In the genomic region with DNA sequence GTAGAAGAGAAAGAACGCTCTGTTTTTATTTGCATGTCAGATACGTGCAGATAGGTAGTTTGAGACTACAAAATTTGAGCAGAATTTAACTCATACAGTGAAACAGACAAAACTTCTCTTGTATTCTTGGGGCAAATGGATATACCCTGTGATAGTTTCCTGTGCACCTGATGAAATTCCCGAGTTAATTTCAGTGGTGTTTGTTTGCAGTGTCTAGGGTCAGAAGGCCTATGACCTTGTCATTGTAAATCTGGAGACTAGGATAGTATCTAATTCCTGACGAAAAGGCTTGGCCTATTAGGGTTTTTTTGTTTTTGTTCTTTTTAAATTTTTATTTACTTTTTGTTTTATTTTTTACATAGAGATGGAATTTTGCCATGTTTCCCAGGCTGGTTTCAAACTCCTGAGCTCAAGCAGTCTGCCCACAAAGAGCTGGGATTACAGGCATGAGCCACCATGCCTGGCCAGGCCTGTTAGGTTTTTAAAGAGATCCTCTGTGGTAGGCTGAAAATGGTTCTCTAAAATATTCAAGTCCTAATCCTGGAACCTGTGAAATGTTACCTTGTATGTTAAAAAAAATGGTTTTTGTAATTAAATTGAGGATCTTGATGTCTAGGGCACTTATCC, we compare ENCODE assay signal across 1 cellular context.
TF ChIP-seq lines count a peak whose summit lies in the region.

No MANE protein-coding gene starts in this region.

TF ChIP-seq in HepG2, 621 proteins besides CTCF, POLR2A, EP300 and RAD21 (continued from another document and continues in another):
- TF ChIP-seq, protein P1, sequence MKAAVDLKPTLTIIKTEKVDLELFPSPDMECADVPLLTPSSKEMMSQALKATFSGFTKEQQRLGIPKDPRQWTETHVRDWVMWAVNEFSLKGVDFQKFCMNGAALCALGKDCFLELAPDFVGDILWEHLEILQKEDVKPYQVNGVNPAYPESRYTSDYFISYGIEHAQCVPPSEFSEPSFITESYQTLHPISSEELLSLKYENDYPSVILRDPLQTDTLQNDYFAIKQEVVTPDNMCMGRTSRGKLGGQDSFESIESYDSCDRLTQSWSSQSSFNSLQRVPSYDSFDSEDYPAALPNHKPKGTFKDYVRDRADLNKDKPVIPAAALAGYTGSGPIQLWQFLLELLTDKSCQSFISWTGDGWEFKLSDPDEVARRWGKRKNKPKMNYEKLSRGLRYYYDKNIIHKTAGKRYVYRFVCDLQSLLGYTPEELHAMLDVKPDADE (CRISPR knock-in tag; IDR thresholded peaks at IDR 0.05) = no peak
- TF ChIP-seq ZNF34 (CRISPR knock-in tag; IDR thresholded peaks at IDR 0.05; ENCODE audit: borderline replicate concordance) (no peak), ZNF33B (CRISPR knock-in tag; IDR thresholded peaks at IDR 0.05) (no peak), ZSCAN20 (CRISPR knock-in tag; IDR thresholded peaks at IDR 0.05; ENCODE audit: borderline replicate concordance) (0 out of 2 replicates have a peak, but pooled peaks have one; percentile 29), CENPT (CRISPR knock-in tag; IDR thresholded peaks at IDR 0.05; ENCODE audit: low read depth) (no peak), TARDBP (CRISPR knock-in tag; IDR thresholded peaks at IDR 0.05) (no peak), ELF4 (CRISPR knock-in tag; IDR thresholded peaks at IDR 0.05; ENCODE audit: borderline replicate concordance) (no peak), ZNF24 (IDR thresholded peaks at IDR 0.05) (no peak), NR2C2 (CRISPR knock-in tag; IDR thresholded peaks at IDR 0.05; ENCODE audit: borderline replicate concordance) (peak; percentile 54; the same call in 1 of the 2 replicates), FOSL2 (CRISPR knock-in tag; IDR thresholded peaks at IDR 0.05) (0 out of 2 replicates have a peak, but pooled peaks have one; percentile 12), ZNF839 (CRISPR knock-in tag; IDR thresholded peaks at IDR 0.05; ENCODE audit: borderline replicate concordance) (no peak), KDM1A (CRISPR knock-in tag; IDR thresholded peaks at IDR 0.05) (no peak), TMF1 (CRISPR knock-in tag; IDR thresholded peaks at IDR 0.05; ENCODE audit: low read depth) (no peak), ZNF543 (CRISPR knock-in tag; IDR thresholded peaks at IDR 0.05) (no peak), HMGA1 (CRISPR knock-in tag; conservative IDR thresholded peaks at IDR 0.05) (no peak), NCOA2 (CRISPR knock-in tag; IDR thresholded peaks at IDR 0.05) (peak; percentile 64), ZNF253 (CRISPR knock-in tag; IDR thresholded peaks at IDR 0.05; ENCODE audit: borderline replicate concordance) (no peak), ZKSCAN8 (CRISPR knock-in tag; IDR thresholded peaks at IDR 0.05; ENCODE audit: borderline replicate concordance) (no peak), NFE2L2 (IDR thresholded peaks at IDR 0.05; ENCODE audit: low read length) (no peak), ZNF567 (CRISPR knock-in tag; IDR thresholded peaks at IDR 0.05; ENCODE audit: borderline replicate concordance) (no peak), ZSCAN25 (CRISPR knock-in tag; IDR thresholded peaks at IDR 0.05) (no peak), ZNF124 (CRISPR knock-in tag; IDR thresholded peaks at IDR 0.05) (no peak), SMAD9 (CRISPR knock-in tag; IDR thresholded peaks at IDR 0.05) (no peak), FOSL1 (CRISPR knock-in tag; IDR thresholded peaks at IDR 0.05; ENCODE audit: borderline replicate concordance) (no peak), IKZF4 (CRISPR knock-in tag; IDR thresholded peaks at IDR 0.05; ENCODE audit: borderline replicate concordance, low read depth, not compliant biosample characterization) (no peak), PITX1 (CRISPR knock-in tag; IDR thresholded peaks at IDR 0.05) (no peak), SNRNP70 (IDR thresholded peaks at IDR 0.05; ENCODE audit: low read depth, low read length) (no peak), MTF1 (CRISPR knock-in tag; IDR thresholded peaks at IDR 0.05) (no peak), NKX3-1 (CRISPR knock-in tag; IDR thresholded peaks at IDR 0.05) (no peak), THAP11 (CRISPR knock-in tag; IDR thresholded peaks at IDR 0.05) (peak; percentile 51; the same call in 1 of the 2 replicates), RFX3 (CRISPR knock-in tag; IDR thresholded peaks at IDR 0.05) (no peak), FOXM1 (CRISPR knock-in tag; IDR thresholded peaks at IDR 0.05) (no peak), WIZ (CRISPR knock-in tag; IDR thresholded peaks at IDR 0.05) (no peak)
- TF ChIP-seq, protein P2, sequence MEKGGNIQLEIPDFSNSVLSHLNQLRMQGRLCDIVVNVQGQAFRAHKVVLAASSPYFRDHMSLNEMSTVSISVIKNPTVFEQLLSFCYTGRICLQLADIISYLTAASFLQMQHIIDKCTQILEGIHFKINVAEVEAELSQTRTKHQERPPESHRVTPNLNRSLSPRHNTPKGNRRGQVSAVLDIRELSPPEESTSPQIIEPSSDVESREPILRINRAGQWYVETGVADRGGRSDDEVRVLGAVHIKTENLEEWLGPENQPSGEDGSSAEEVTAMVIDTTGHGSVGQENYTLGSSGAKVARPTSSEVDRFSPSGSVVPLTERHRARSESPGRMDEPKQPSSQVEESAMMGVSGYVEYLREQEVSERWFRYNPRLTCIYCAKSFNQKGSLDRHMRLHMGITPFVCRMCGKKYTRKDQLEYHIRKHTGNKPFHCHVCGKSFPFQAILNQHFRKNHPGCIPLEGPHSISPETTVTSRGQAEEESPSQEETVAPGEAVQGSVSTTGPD (CRISPR knock-in tag; IDR thresholded peaks at IDR 0.05) = no peak
- TF ChIP-seq, protein P3, sequence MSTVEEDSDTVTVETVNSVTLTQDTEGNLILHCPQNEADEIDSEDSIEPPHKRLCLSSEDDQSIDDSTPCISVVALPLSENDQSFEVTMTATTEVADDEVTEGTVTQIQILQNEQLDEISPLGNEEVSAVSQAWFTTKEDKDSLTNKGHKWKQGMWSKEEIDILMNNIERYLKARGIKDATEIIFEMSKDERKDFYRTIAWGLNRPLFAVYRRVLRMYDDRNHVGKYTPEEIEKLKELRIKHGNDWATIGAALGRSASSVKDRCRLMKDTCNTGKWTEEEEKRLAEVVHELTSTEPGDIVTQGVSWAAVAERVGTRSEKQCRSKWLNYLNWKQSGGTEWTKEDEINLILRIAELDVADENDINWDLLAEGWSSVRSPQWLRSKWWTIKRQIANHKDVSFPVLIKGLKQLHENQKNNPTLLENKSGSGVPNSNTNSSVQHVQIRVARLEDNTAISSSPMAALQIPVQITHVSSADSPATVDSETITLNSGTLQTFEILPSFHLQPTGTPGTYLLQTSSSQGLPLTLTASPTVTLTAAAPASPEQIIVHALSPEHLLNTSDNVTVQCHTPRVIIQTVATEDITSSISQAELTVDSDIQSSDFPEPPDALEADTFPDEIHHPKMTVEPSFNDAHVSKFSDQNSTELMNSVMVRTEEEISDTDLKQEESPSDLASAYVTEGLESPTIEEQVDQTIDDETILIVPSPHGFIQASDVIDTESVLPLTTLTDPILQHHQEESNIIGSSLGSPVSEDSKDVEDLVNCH (CRISPR knock-in tag; IDR thresholded peaks at IDR 0.05) = no peak
- TF ChIP-seq, protein P4, sequence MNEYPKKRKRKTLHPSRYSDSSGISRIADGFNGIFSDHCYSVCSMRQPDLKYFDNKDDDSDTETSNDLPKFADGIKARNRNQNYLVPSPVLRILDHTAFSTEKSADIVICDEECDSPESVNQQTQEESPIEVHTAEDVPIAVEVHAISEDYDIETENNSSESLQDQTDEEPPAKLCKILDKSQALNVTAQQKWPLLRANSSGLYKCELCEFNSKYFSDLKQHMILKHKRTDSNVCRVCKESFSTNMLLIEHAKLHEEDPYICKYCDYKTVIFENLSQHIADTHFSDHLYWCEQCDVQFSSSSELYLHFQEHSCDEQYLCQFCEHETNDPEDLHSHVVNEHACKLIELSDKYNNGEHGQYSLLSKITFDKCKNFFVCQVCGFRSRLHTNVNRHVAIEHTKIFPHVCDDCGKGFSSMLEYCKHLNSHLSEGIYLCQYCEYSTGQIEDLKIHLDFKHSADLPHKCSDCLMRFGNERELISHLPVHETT (CRISPR knock-in tag; conservative IDR thresholded peaks at IDR 0.05) = no peak
- TF ChIP-seq, protein P5, sequence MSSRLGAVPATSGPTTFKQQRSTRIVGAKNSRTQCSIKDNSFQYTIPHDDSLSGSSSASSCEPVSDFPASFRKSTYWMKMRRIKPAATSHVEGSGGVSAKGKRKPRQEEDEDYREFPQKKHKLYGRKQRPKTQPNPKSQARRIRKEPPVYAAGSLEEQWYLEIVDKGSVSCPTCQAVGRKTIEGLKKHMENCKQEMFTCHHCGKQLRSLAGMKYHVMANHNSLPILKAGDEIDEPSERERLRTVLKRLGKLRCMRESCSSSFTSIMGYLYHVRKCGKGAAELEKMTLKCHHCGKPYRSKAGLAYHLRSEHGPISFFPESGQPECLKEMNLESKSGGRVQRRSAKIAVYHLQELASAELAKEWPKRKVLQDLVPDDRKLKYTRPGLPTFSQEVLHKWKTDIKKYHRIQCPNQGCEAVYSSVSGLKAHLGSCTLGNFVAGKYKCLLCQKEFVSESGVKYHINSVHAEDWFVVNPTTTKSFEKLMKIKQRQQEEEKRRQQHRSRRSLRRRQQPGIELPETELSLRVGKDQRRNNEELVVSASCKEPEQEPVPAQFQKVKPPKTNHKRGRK (CRISPR knock-in tag; IDR thresholded peaks at IDR 0.05) = no peak
- TF ChIP-seq, protein P6, sequence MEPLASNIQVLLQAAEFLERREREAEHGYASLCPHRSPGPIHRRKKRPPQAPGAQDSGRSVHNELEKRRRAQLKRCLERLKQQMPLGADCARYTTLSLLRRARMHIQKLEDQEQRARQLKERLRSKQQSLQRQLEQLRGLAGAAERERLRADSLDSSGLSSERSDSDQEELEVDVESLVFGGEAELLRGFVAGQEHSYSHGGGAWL (CRISPR knock-in tag; IDR thresholded peaks at IDR 0.05) = no peak
- TF ChIP-seq, protein P7, sequence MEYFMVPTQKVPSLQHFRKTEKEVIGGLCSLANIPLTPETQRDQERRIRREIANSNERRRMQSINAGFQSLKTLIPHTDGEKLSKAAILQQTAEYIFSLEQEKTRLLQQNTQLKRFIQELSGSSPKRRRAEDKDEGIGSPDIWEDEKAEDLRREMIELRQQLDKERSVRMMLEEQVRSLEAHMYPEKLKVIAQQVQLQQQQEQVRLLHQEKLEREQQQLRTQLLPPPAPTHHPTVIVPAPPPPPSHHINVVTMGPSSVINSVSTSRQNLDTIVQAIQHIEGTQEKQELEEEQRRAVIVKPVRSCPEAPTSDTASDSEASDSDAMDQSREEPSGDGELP (IDR thresholded peaks at IDR 0.05; ENCODE audit: borderline replicate concordance, low read depth) = no peak
- TF ChIP-seq, protein P8, sequence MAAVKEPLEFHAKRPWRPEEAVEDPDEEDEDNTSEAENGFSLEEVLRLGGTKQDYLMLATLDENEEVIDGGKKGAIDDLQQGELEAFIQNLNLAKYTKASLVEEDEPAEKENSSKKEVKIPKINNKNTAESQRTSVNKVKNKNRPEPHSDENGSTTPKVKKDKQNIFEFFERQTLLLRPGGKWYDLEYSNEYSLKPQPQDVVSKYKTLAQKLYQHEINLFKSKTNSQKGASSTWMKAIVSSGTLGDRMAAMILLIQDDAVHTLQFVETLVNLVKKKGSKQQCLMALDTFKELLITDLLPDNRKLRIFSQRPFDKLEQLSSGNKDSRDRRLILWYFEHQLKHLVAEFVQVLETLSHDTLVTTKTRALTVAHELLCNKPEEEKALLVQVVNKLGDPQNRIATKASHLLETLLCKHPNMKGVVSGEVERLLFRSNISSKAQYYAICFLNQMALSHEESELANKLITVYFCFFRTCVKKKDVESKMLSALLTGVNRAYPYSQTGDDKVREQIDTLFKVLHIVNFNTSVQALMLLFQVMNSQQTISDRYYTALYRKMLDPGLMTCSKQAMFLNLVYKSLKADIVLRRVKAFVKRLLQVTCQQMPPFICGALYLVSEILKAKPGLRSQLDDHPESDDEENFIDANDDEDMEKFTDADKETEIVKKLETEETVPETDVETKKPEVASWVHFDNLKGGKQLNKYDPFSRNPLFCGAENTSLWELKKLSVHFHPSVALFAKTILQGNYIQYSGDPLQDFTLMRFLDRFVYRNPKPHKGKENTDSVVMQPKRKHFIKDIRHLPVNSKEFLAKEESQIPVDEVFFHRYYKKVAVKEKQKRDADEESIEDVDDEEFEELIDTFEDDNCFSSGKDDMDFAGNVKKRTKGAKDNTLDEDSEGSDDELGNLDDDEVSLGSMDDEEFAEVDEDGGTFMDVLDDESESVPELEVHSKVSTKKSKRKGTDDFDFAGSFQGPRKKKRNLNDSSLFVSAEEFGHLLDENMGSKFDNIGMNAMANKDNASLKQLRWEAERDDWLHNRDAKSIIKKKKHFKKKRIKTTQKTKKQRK (IDR thresholded peaks at IDR 0.05; ENCODE audit: low read length) = no peak
- TF ChIP-seq, protein P9, sequence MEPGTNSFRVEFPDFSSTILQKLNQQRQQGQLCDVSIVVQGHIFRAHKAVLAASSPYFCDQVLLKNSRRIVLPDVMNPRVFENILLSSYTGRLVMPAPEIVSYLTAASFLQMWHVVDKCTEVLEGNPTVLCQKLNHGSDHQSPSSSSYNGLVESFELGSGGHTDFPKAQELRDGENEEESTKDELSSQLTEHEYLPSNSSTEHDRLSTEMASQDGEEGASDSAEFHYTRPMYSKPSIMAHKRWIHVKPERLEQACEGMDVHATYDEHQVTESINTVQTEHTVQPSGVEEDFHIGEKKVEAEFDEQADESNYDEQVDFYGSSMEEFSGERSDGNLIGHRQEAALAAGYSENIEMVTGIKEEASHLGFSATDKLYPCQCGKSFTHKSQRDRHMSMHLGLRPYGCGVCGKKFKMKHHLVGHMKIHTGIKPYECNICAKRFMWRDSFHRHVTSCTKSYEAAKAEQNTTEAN (CRISPR knock-in tag; conservative IDR thresholded peaks at IDR 0.05) = no peak
- TF ChIP-seq, protein P10, sequence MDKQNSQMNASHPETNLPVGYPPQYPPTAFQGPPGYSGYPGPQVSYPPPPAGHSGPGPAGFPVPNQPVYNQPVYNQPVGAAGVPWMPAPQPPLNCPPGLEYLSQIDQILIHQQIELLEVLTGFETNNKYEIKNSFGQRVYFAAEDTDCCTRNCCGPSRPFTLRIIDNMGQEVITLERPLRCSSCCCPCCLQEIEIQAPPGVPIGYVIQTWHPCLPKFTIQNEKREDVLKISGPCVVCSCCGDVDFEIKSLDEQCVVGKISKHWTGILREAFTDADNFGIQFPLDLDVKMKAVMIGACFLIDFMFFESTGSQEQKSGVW (CRISPR knock-in tag; IDR thresholded peaks at IDR 0.05; ENCODE audit: borderline replicate concordance) = no peak
